Comparison of ENCODE assay signal across 11 cellular contexts in the genomic region with DNA sequence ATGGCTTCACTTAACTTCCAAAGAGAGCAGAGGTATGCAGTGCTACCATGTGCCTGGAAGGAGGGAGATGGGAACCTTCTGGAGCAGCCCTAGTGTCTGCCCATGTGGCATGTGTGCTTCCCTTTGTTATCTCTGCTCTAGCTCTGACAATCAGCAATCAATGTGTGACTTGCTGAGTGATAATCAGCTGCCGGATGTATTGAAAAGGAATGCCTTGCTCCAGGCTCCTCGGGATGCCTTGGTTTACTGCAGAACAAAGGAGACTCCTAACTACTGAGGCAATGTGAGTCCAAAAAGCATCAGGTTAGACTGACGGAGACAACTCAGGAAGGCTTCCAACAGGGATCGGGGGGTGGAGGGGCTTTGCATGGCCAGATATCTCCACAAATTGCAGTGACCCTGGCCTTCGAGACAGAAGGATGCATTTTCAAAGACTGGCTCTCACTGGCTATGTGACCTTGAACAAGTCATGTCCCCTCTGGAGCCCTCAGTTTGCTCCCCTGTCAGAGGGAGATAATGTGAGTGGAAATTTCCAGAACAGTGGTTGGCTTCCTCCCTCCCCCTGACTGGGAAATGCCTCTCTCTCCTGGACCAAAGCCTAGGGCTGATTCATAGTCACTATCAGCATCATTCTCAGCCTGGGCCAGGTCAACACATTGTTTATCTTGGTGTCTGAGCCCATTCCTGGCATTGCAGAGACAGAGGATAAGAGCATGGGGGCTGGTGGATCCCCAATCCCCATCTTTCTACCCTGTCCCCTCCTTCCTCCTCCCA. TPM values are rescaled to one million over a fixed set of nuclear protein-coding genes. Genes with fewer than 3 reads are reported as not detected.
DNase-seq lines count a peak whose midpoint lies in the region; ATAC-seq, FAIRE-seq and TF ChIP-seq lines count a peak whose summit lies in the region.
"Had no signal": no experiment of that assay in that cellular context is flagged by ENCODE, and none has a peak within 500 bp of the region (broad histone marks: within the 10 kb centered on the region; RNA-seq: fewer than 3 reads in every experiment).

No MANE protein-coding gene starts in this region.

- H3K4me3 ChIP-seq in liver (ENCODE audit: low read depth in 1 of 3, low read length in 3 of 3) (no peak overlapping the region), thoracic aorta (no peak overlapping the region)

- H3K27ac ChIP-seq in liver (ENCODE audit: low read depth in 1 of 2, low read length in 2 of 2) (peak overlapping the region in 1 of 2 donors; percentile 69), thoracic aorta (peak overlapping the region; percentile 55 to 74)

- no peaks in the 10 kb centered on the region for H3K36me3 ChIP-seq in liver (ENCODE audit: control insufficient read depth in 4 of 4, insufficient read depth in 3 of 4, low read depth in 1 of 4, low read length in 3 of 4)
- no peaks in the 10 kb centered on the region for H3K36me3 ChIP-seq in thoracic aorta

- H3K9ac ChIP-seq in liver (ENCODE audit: low read depth in 1 of 2, low read length in 2 of 2), result no peak overlapping the region

- DNase-seq in HTR-8/SVneo (ENCODE audit: insufficient read length, low spot score) (peak; percentile 64), dermis blood vessel endothelial cell (peak; percentile 90), thoracic aorta (ENCODE audit: low spot score) (peak; percentile 49), NCI-H748 treated with DMSO at 0.1 percent for 48 hours (lab: John Stamatoyannopoulos, UW) (no peak), posterior cingulate gyrus (no peak)
- DNase-seq in activated CD4-positive, alpha-beta T cell treated with anti-CD3 and anti-CD28 coated beads, Interleukin-2, amount 50 U/mL, for 4 hours, result no peak
- DNase-seq: NCI-H446 treated with DMSO at 0.1 percent for 48 hours had no signal

- TF ChIP-seq CTCF in liver (IDR thresholded peaks at IDR 0.05; ENCODE audit: low read depth, low read length, missing input control) (no peak), thoracic aorta (IDR thresholded peaks at IDR 0.05) (no peak)

- no peak for TF ChIP-seq RAD21 in liver (IDR thresholded peaks at IDR 0.05)

- peak; percentile 96 for ATAC-seq in thoracic aorta (ENCODE audit: insufficient number of reproducible peaks, low FRiP score, low read depth)
- ATAC-seq in GM21723 (IDR thresholded peaks at IDR 0.05; ENCODE audit: unreplicated experiment), result no peak
- ATAC-seq: WTC11 had no signal

- H3K9me3 ChIP-seq in liver (ENCODE audit: control insufficient read depth in 4 of 4, low read length in 3 of 4) (peaks cover 0 to 2% (median 0%) of the 10 kb centered on the region in 4 donors), thoracic aorta (no peaks in the 10 kb centered on the region)

- FAIRE-seq in HTR-8/SVneo (lab: Jason Lieb, UNC), result peak; percentile 83
- FAIRE-seq: islet of Langerhans had no signal

- intact Hi-C loops in posterior cingulate gyrus (cut with DNase I), result no loop called here

- WGBS in liver, result 50% methylated on average over 5 of the region's 5 CpGs

- H3K27me3 ChIP-seq in liver (ENCODE audit: control insufficient read depth in 4 of 4, insufficient read depth in 4 of 4, low read length in 3 of 4) (peaks cover 0 to 3% (median 0%) of the 10 kb centered on the region in 4 donors), thoracic aorta (replicated peaks; ENCODE audit: insufficient read depth) (no peaks in the 10 kb centered on the region)

- H3K4me1 ChIP-seq in liver (ENCODE audit: control insufficient read depth in 4 of 4, insufficient read depth in 4 of 4, low read length in 3 of 4) (no peaks in the 10 kb centered on the region), thoracic aorta (ENCODE audit: control insufficient read depth in 1 of 2, low read depth in 2 of 2) (peaks cover 13 to 22% of the 10 kb centered on the region in 2 donors)

TF ChIP-seq in liver, 16 proteins besides CTCF, POLR2A, EP300 and RAD21:
- peak; percentile 54 for TF ChIP-seq SP1 (IDR thresholded peaks at IDR 0.05)
- TF ChIP-seq HNF4A (conservative IDR thresholded peaks at IDR 0.05), result no peak
- no peak for TF ChIP-seq FOXA1 (IDR thresholded peaks at IDR 0.05)
- peak in 1 of 2 donors; percentile 39 for TF ChIP-seq RXRA (IDR thresholded peaks at IDR 0.05)
- TF ChIP-seq NR2F2 (IDR thresholded peaks at IDR 0.05), result peak; percentile 76
- peak in 1 of 2 donors; percentile 26 for TF ChIP-seq JUND (IDR thresholded peaks at IDR 0.05)

RNA-seq across cellular contexts. Expression of a gene that starts 35.8 kb away (rescaled TPM):
- total RNA-seq in dermis blood vessel endothelial cell, result 1.0 and 1.4 TPM in 2 replicates
- total RNA-seq in liver, result under 1 TPM; 0.50 to 0.65 TPM
- polyA plus RNA-seq in liver, result under 1 TPM; 0.15 to 0.54 TPM
- total RNA-seq in thoracic aorta, result 1 to 10 TPM; 4.3 to 8.5 TPM

Comparison
In these comparisons a context has a peak if more than half of its experiments do, and no peak if none do; other contexts are left out.
1. DNase-seq: peak in HTR-8/SVneo (single experiment), dermis blood vessel endothelial cell (single experiment) and thoracic aorta (single experiment); none in NCI-H748 treated with DMSO at 0.1 percent for 48 hours (single experiment), posterior cingulate gyrus (0 of 10) and activated CD4-positive, alpha-beta T cell treated with anti-CD3 and anti-CD28 coated beads, Interleukin-2, amount 50 U/mL, for 4 hours (0 of 2).